Comparison of ENCODE assay signal across 8 cellular contexts in the genomic region with DNA sequence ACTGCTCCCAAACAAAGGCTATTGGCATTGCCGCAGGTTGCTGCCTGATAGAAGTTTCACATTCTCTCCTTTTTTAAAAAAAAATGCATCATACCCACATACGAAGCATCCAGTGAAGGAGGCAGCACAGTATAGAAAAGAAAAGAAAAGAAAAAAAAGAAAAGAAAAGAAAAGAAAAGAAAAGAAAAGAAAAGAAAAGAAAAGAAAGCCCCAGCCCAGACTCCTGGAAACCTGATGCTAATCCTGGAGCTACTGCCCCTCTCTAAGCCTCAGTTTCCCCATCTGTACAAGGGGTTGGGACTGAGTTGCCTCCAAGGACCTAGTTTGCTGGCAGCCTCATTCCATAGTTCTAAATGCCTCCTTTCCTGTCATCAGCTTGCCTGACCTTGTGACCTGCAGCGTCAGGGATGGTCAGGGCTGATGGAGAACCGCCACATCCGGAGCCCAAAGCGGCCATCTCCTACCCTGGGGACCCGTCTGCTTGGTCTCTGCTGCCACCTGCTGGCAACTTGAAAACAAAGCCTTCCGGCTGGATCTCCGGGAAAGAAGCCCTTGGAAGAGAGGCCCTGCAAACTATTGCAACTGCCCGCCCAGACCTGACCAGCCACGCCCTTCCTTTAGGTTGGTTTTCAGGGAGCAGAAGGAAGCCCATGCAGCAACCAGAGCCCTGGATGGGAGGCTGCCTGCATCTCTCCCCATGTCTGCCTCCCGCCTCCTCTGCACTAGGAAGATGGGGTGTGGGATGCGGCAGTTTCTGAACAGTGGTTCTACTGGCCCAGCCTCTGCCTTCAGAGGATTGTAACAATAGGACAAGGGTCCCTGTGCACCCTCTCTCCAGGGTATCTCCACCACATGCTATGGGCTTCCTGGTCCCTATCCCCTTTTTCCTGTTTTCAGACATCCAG.
A peak's percentile ranks its signal among the peaks of the same experiment; 100 is the strongest.
DNase-seq lines count a peak whose midpoint lies in the region; ATAC-seq and TF ChIP-seq lines count a peak whose summit lies in the region.

No MANE protein-coding gene starts in this region.

- in situ Hi-C loops in T47D (cut with HindIII; ENCODE audit: low pct_unique_long_range_greater_than_20kb, low sequenced_read_pairs), result no loop called here

- peak; percentile 79 for TF ChIP-seq CTCF in VCaP (conservative IDR thresholded peaks at IDR 0.05)

- H3K27ac ChIP-seq in VCaP, result no peak overlapping the region

- no peak for ATAC-seq in GM21529 (IDR thresholded peaks at IDR 0.05; ENCODE audit: unreplicated experiment)

- DNase-seq in NCI-H1436 (lab: John Stamatoyannopoulos, UW) (peak; percentile 72), NCI-H1436 treated with DMSO at 0.1 percent for 48 hours (lab: John Stamatoyannopoulos, UW) (no peak), NCI-H2107 (lab: John Stamatoyannopoulos, UW) (peak; percentile 53), T47D (ENCODE audit: low read depth in 1 of 2, low spot score in 1 of 2) (peak; percentile 60 to 74), islet precursor cell (peak; percentile 96)
- DNase-seq in stimulated activated CD4-positive, alpha-beta T cell treated with anti-CD3 and anti-CD28 coated beads, Interleukin-1b, Interleukin-23, amount 100 ng/mL, for 4 hours (ENCODE audit: low read depth in 2 of 2), result peak; percentile 53 to 68
